ENCODE assay signal across 1 cellular context in genomic region chr2:217092710-217093379, GRCh38.
TF ChIP-seq lines count a peak whose summit lies in the region.

No MANE protein-coding gene starts in this region.

TF ChIP-seq in IMR-90, 13 proteins besides CTCF, POLR2A, EP300 and RAD21:
- TF ChIP-seq NFE2L2 (IDR thresholded peaks at IDR 0.05; ENCODE audit: low read depth, low read length) (no peak), CEBPB (IDR thresholded peaks at IDR 0.05; ENCODE audit: low read depth, low read length) (no peak), MXI1 (IDR thresholded peaks at IDR 0.05; ENCODE audit: borderline replicate concordance, low read depth, low read length) (no peak), USF2 (IDR thresholded peaks at IDR 0.05; ENCODE audit: low read depth, low read length) (no peak)
